Comparison of ENCODE assay signal across 9 cellular contexts in genomic region chr11:31397239-31397834, GRCh38. TPM values are rescaled to one million over a fixed set of nuclear protein-coding genes. Genes with fewer than 3 reads are reported as not detected.
A peak's percentile ranks its signal among the peaks of the same experiment; 100 is the strongest.
DNase-seq lines count a peak whose midpoint lies in the region; ATAC-seq, FAIRE-seq and TF ChIP-seq lines count a peak whose summit lies in the region.
"Had no signal": no experiment of that assay in that cellular context is flagged by ENCODE, and none has a peak within 500 bp of the region (broad histone marks: within the 10 kb centered on the region; RNA-seq: fewer than 3 reads in every experiment).

No MANE protein-coding gene starts in this region.

- H3K4me3 Mint-ChIP-seq in nephron, result no peak overlapping the region

- H3K4me1 Mint-ChIP-seq in nephron, result no peaks in the 10 kb centered on the region

- ATAC-seq in GM18867 (IDR thresholded peaks at IDR 0.05; ENCODE audit: unreplicated experiment), result no peak

- peak; percentile 83 for FAIRE-seq in GM19239 (lab: Jason Lieb, UNC)

- H3K9me3 Mint-ChIP-seq in nephron, result peaks cover 15% of the 10 kb centered on the region

- H3K36me3 Mint-ChIP-seq in nephron (ENCODE audit: low read depth), result peaks cover 35% of the 10 kb centered on the region

- TF ChIP-seq CTCF in C4-2B (conservative IDR thresholded peaks at IDR 0.05) (peak; percentile 83), nephron (IDR thresholded peaks at IDR 0.05; ENCODE audit: unreplicated experiment in 3 of 3) (peak; percentile 52 to 64 (median 57))

- intact Hi-C loops in head of caudate nucleus (cut with DNase I), result no loop called here

- H3K27me3 Mint-ChIP-seq in nephron (ENCODE audit: low read depth), result no peaks in the 10 kb centered on the region

- DNase-seq in GM19239 (ENCODE audit: insufficient read length, low spot score) (peak; percentile 1), NCI-H2196 (lab: John Stamatoyannopoulos, UW; ENCODE audit: unreplicated experiment) (peak; percentile 30), cerebellar cortex (ENCODE audit: low spot score) (peak; percentile 63), head of caudate nucleus (no peak), ureter (ENCODE audit: low spot score) (no peak)

- H3K27ac Mint-ChIP-seq in nephron, result no peak overlapping the region

- no peak overlapping the region for H3K27ac ChIP-seq in C4-2B

RNA-seq across cellular contexts. Expression of gene DNAJC24, which starts 27.7 kb away (rescaled TPM):
- 16.1 TPM for total RNA-seq in ureter

RNA-seq across cellular contexts. Expression of gene DCDC1, which starts 27.8 kb away (rescaled TPM):
- 1.6 TPM for total RNA-seq in ureter
- total RNA-seq: glomerular endothelial cell had no signal

Comparison
In these comparisons a context has a peak if more than half of its experiments do, and no peak if none do; other contexts are left out.
1. DNase-seq: peak in GM19239 (single experiment), NCI-H2196 (single experiment) and cerebellar cortex (single experiment); none in head of caudate nucleus (0 of 42) and ureter (single experiment).